8 cellular contexts compared by ENCODE assay signal in genomic region chr1:156892190-156893047, GRCh38. TPM values are rescaled to one million over a fixed set of nuclear protein-coding genes. Genes with fewer than 3 reads are reported as not detected.
DNase-seq lines count a peak whose midpoint lies in the region; FAIRE-seq and TF ChIP-seq lines count a peak whose summit lies in the region.

No MANE protein-coding gene starts in this region.

- TF ChIP-seq EP300 in suprapubic skin (IDR thresholded peaks at IDR 0.05) = no peak

- DNase-seq in ACHN (peak; percentile 92), GM19239 (ENCODE audit: insufficient read length, low spot score) (peak; percentile 81), SJSA1 (ENCODE audit: low read depth in 1 of 2, low spot score in 2 of 2) (peak; percentile 72 to 94), foreskin melanocyte (peak; percentile 66), osteocyte (ENCODE audit: extremely low spot score, unreplicated experiment) (peak; percentile 98), suprapubic skin (ENCODE audit: low spot score in 2 of 2) (peak; percentile 94 to 95)
- peak; percentile 71 for DNase-seq in activated gamma-delta T cell treated with anti-CD3 and anti-CD28 coated beads, Interleukin-2, amount 50 U/mL, for 16 hours (ENCODE audit: low read depth)

- no peaks in the 10 kb centered on the region for H3F3A ChIP-seq in Loucy (ENCODE audit: low read depth)

- no peaks in the 10 kb centered on the region for H3K9me3 Mint-ChIP-seq in osteocyte (ENCODE audit: unreplicated experiment)

- H3K4me3 ChIP-seq in Loucy (ENCODE audit: low read length, poor library complexity, severe bottlenecking) = no peak overlapping the region
- no peak overlapping the region for H3K4me3 ChIP-seq in SJSA1
- H3K4me3 ChIP-seq in suprapubic skin = peak overlapping the region; percentile 46

- no peaks in the 10 kb centered on the region for H3K79me2 ChIP-seq in Loucy (ENCODE audit: insufficient read depth, low read length)

- no peaks in the 10 kb centered on the region for H3K36me3 Mint-ChIP-seq in osteocyte (ENCODE audit: unreplicated experiment)

- peaks cover 5% of the 10 kb centered on the region for H3K27me3 Mint-ChIP-seq in osteocyte (ENCODE audit: unreplicated experiment)

- H3K27me3 ChIP-seq in Loucy (ENCODE audit: insufficient read depth, low read length, poor library complexity, severe bottlenecking) (no peaks in the 10 kb centered on the region), SJSA1 (replicated peaks) (peaks cover 4% of the 10 kb centered on the region; the same call in 1 of the 2 replicates), suprapubic skin (peaks cover 26% of the 10 kb centered on the region)

- H3K9me3 ChIP-seq in Loucy (ENCODE audit: insufficient read depth, low read depth, low read length) (no peaks in the 10 kb centered on the region), SJSA1 (replicated peaks) (no peaks in the 10 kb centered on the region), suprapubic skin (no peaks in the 10 kb centered on the region)

- H3K27ac ChIP-seq in SJSA1 (no peak overlapping the region), suprapubic skin (peak overlapping the region; percentile 86)

- H3K4me3 Mint-ChIP-seq in osteocyte (ENCODE audit: unreplicated experiment) = peak overlapping the region; percentile 73

- TF ChIP-seq POLR2A in suprapubic skin (IDR thresholded peaks at IDR 0.05) = no peak

- TF ChIP-seq CTCF in Loucy (conservative IDR thresholded peaks at IDR 0.05; ENCODE audit: low read length) = peak; percentile 73
- peak; percentile 92 for TF ChIP-seq CTCF in osteocyte (IDR thresholded peaks at IDR 0.05)
- peak; percentile 70 to 84 for TF ChIP-seq CTCF in suprapubic skin (IDR thresholded peaks at IDR 0.05)

- peak overlapping the region; percentile 52 for H3K27ac Mint-ChIP-seq in osteocyte (ENCODE audit: unreplicated experiment)

- H2AFZ ChIP-seq in Loucy (ENCODE audit: low read length) = no peak overlapping the region

- H4K20me1 ChIP-seq in Loucy (ENCODE audit: insufficient read depth, low read length, poor library complexity, severe bottlenecking) = no peaks in the 10 kb centered on the region

- peaks cover 43% of the 10 kb centered on the region for H3K4me1 Mint-ChIP-seq in osteocyte (ENCODE audit: unreplicated experiment)

- 6% methylated on average over 48 of the region's 48 CpGs for WGBS in suprapubic skin

- in situ Hi-C loops in ACHN (cut with HindIII; ENCODE audit: low pct_ligation_motif_present, low pct_unique_long_range_greater_than_20kb, low sequenced_read_pairs) = no loop called here

- H3K4me1 ChIP-seq in Loucy (ENCODE audit: insufficient read depth, low read length, poor library complexity, severe bottlenecking) (no peaks in the 10 kb centered on the region), SJSA1 (replicated peaks) (peaks cover 34% of the 10 kb centered on the region), suprapubic skin (peaks cover 23% of the 10 kb centered on the region)

- H3K9me2 ChIP-seq in Loucy (replicated peaks; ENCODE audit: low read depth, low read length) = no peaks in the 10 kb centered on the region

- H3K4me2 ChIP-seq in Loucy (ENCODE audit: low read depth, low read length, poor library complexity, severe bottlenecking) = no peak overlapping the region

- FAIRE-seq in GM19239 (lab: Jason Lieb, UNC) = no peak

- H3K9ac ChIP-seq in Loucy (ENCODE audit: low read depth, low read length, poor library complexity, severe bottlenecking) = no peak overlapping the region

- H3K36me3 ChIP-seq in Loucy (ENCODE audit: insufficient read depth, low read length) (no peaks in the 10 kb centered on the region), SJSA1 (no peaks in the 10 kb centered on the region), suprapubic skin (no peaks in the 10 kb centered on the region)

RNA-seq across cellular contexts. Expression of gene PEAR1, which starts 1.1 kb away (rescaled TPM):
- 0.53 and 1.0 TPM in 2 replicates for total RNA-seq in SJSA1 (2014; rRNA removed; shearing (Covaris generic))
- total RNA-seq in osteocyte (27.4 and 28.2 TPM in 2 replicates), suprapubic skin (1 to 10 TPM; 2.4 to 5.7 (median 3.8) TPM)

RNA-seq across cellular contexts. Expression of gene LRRC71, which starts 28.0 kb away (rescaled TPM):
- total RNA-seq in SJSA1 (2014; rRNA removed; shearing (Covaris generic)) = not detected in 2 replicates
- total RNA-seq in osteocyte (0.18 and 0.35 TPM in 2 replicates), suprapubic skin (not detected)

RNA-seq across cellular contexts. Expression of gene NTRK1, which starts 31.8 kb away (rescaled TPM):
- total RNA-seq in SJSA1 (2014; rRNA removed; shearing (Covaris generic)) = not detected in 2 replicates
- not detected in 2 replicates for total RNA-seq in osteocyte
- under 1 TPM in 1 of 4 donors, not detected in 3; 0.32 TPM for total RNA-seq in suprapubic skin

RNA-seq across cellular contexts. Expression of gene INSRR, which starts 33.5 kb away (rescaled TPM):
- not detected in 2 replicates for total RNA-seq in SJSA1 (2014; rRNA removed; shearing (Covaris generic))
- total RNA-seq in osteocyte (0.08 and 0.21 TPM in 2 replicates), suprapubic skin (not detected)
